10 cellular contexts compared by ENCODE assay signal in the genomic region with DNA sequence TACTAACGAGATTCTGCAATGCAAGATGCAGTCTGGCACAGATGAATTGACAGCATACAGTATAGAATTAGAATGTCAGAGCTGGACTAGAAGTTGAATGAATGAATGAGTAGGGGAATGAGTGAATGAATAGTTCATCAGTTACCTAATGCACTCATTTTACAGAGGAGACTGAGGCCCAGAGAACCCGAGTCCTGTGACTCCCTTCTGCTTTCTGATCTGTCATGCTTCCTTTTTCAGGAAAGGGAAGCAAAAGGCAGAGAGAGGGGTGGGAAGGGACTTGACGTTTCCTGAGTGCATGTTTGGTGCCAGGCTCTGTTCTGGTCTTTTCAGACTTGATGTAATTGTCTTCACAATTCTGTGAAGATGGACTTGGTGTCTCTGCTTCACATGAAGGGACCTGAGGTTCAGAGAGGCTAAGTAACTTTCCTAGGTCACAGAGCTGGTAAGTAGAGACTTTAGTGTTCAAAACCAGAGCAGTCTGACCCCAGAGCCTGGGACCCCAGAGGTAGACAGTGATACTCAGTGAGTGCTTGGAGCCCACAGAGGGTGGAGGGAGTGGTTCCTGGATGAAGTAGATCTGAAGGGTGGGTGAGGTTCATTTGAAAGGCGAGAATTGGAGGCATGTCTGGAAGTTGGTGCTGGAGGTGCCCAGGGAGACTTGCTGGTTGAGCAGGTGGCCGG. TPM values are rescaled to one million over a fixed set of nuclear protein-coding genes. Genes with fewer than 3 reads are reported as not detected.
A peak's percentile ranks its signal among the peaks of the same experiment; 100 is the strongest.
DNase-seq lines count a peak whose midpoint lies in the region; ATAC-seq and TF ChIP-seq lines count a peak whose summit lies in the region.
"Had no signal": no experiment of that assay in that cellular context is flagged by ENCODE, and none has a peak within 500 bp of the region (broad histone marks: within the 10 kb centered on the region; RNA-seq: fewer than 3 reads in every experiment).

No MANE protein-coding gene starts in this region.

- H3K4me1 Mint-ChIP-seq in chondrocyte (ENCODE audit: low read depth) (peaks cover 22% of the 10 kb centered on the region), nephron progenitor cell (peaks cover 42% of the 10 kb centered on the region)

- H3K9ac ChIP-seq in MM.1S (ENCODE audit: low read length): no peak overlapping the region

- DNase-seq in NCI-H2107 treated with DMSO at 0.1 percent for 48 hours (lab: John Stamatoyannopoulos, UW; ENCODE audit: unreplicated experiment) (peak; percentile 63), NCI-H2107 (lab: John Stamatoyannopoulos, UW) (no peak), MM.1S (no peak), chondrocyte (ENCODE audit: low spot score) (no peak), nephron progenitor cell (no peak), hippocampal formation (lab: John Stamatoyannopoulos, UW) (no peak), NCI-H2029 (lab: John Stamatoyannopoulos, UW) (no peak)

- H3K27ac Mint-ChIP-seq in chondrocyte (ENCODE audit: unreplicated experiment) (peak overlapping the region; percentile 63), nephron progenitor cell (peak overlapping the region; percentile 52)
- H3K27ac Mint-ChIP-seq: stimulated activated naive CD8-positive, alpha-beta T cell treated with anti-CD3 and anti-CD28 coated beads, Interleukin-15, Interleukin-2, amounts not matched to agents 100 ng/mL and 50 ng/mL, for 24 hours had no signal

- H3F3A ChIP-seq in MM.1S (ENCODE audit: insufficient read depth, low read length): no peaks in the 10 kb centered on the region

- H3K4me1 ChIP-seq in MM.1S (ENCODE audit: low read length): peaks cover 11% of the 10 kb centered on the region; the same call in 1 of the 2 replicates

- no peak overlapping the region for H3K4me3 ChIP-seq in MM.1S (ENCODE audit: low read length)
- H3K4me3 ChIP-seq: body of pancreas had no signal

- H3K27me3 Mint-ChIP-seq in chondrocyte (ENCODE audit: low read depth) (no peaks in the 10 kb centered on the region), nephron progenitor cell (ENCODE audit: low read depth, poor library complexity) (peaks cover 8% of the 10 kb centered on the region)

- H3K9me3 ChIP-seq in MM.1S (replicated peaks; ENCODE audit: insufficient read depth, low read length): no peaks in the 10 kb centered on the region
- H3K9me3 ChIP-seq: body of pancreas had no signal

- H3K36me3 Mint-ChIP-seq in chondrocyte (ENCODE audit: low read depth) (peaks cover 7% of the 10 kb centered on the region), nephron progenitor cell (ENCODE audit: low read depth) (peaks cover 41% of the 10 kb centered on the region)

- no peak overlapping the region; the same call in 1 of the 2 replicates for H2AFZ ChIP-seq in MM.1S (ENCODE audit: low read length)

- H3K4me3 Mint-ChIP-seq in chondrocyte (ENCODE audit: unreplicated experiment): no peak overlapping the region
- no peak overlapping the region for H3K4me3 Mint-ChIP-seq in nephron progenitor cell
- H3K4me3 Mint-ChIP-seq: stimulated activated naive CD8-positive, alpha-beta T cell treated with anti-CD3 and anti-CD28 coated beads, Interleukin-15, Interleukin-2, amounts not matched to agents 100 ng/mL and 50 ng/mL, for 24 hours had no signal

- TF ChIP-seq CTCF in MM.1S (IDR thresholded peaks at IDR 0.05; ENCODE audit: low read length): no peak
- no peak for TF ChIP-seq CTCF in chondrocyte (IDR thresholded peaks at IDR 0.05)
- no peak for TF ChIP-seq CTCF in nephron progenitor cell (IDR thresholded peaks at IDR 0.05)

- 0 out of 2 replicates have a peak overlapping the region, but pooled peaks have one; percentile 3 for H3K4me2 ChIP-seq in MM.1S (ENCODE audit: low read depth, low read length)

- no peak overlapping the region for H3K27ac ChIP-seq in MM.1S (ENCODE audit: low read length)
- H3K27ac ChIP-seq: body of pancreas had no signal

- no peak for ATAC-seq in GM21576 (IDR thresholded peaks at IDR 0.05; ENCODE audit: unreplicated experiment)

- H3K36me3 ChIP-seq in MM.1S (replicated peaks; ENCODE audit: insufficient read depth, low read length): no peaks in the 10 kb centered on the region

- H4K20me1 ChIP-seq in MM.1S (ENCODE audit: insufficient read depth, low read length): no peaks in the 10 kb centered on the region

- no peaks in the 10 kb centered on the region for H3K9me2 ChIP-seq in MM.1S (replicated peaks; ENCODE audit: insufficient read depth, low read length)

- no peaks in the 10 kb centered on the region for H3K27me3 ChIP-seq in MM.1S (replicated peaks; ENCODE audit: insufficient read depth, low read length)
- H3K27me3 ChIP-seq: body of pancreas had no signal

- no peaks in the 10 kb centered on the region for H3K79me2 ChIP-seq in MM.1S (ENCODE audit: low read length)

- H3K9me3 Mint-ChIP-seq in chondrocyte (ENCODE audit: low read depth) (no peaks in the 10 kb centered on the region), nephron progenitor cell (no peaks in the 10 kb centered on the region)
- H3K9me3 Mint-ChIP-seq: stimulated activated naive CD8-positive, alpha-beta T cell treated with anti-CD3 and anti-CD28 coated beads, Interleukin-15, Interleukin-2, amounts not matched to agents 100 ng/mL and 50 ng/mL, for 24 hours had no signal

RNA-seq across cellular contexts. Expression of a gene that starts 8.0 kb away (rescaled TPM):
- 11.7 to 12.7 TPM (median 12.0 TPM) in 3 replicates for total RNA-seq in chondrocyte

RNA-seq across cellular contexts. Expression of a gene that starts 24.2 kb away (rescaled TPM):
- 641 to 675 TPM (median 641 TPM) in 3 replicates for total RNA-seq in chondrocyte

RNA-seq across cellular contexts. Expression of a gene that starts 29.3 kb away (rescaled TPM):
- not detected in 3 replicates for total RNA-seq in chondrocyte

RNA-seq across cellular contexts. Expression of a gene that starts 35.7 kb away (rescaled TPM):
- total RNA-seq in chondrocyte: 55.0 to 58.8 TPM (median 56.6 TPM) in 3 replicates

RNA-seq across cellular contexts. Expression of a gene that starts 36.7 kb away (rescaled TPM):
- total RNA-seq in chondrocyte: 29.3 to 32.9 TPM (median 30.2 TPM) in 3 replicates
